9 cellular contexts compared by ENCODE assay signal in the genomic region with DNA sequence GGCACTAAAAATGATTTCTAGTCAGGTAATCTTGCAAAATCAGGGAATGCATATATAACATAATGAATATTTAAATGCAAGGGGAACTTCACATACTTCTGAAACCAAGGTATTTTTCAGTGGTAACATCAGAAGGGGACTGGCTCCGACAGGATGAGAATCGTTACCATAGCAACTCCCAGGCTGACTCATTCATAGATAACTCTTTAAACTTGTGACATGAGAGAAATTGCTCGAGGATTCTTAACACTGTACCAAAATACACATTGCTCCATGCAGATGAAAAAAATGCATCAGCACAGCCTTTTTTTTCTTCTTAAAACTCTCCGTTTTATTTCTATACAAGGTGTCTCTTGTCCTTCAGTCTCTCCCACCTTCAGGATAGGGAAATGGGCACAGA.
DNase-seq lines count a peak whose midpoint lies in the region; ATAC-seq and TF ChIP-seq lines count a peak whose summit lies in the region.
"Had no signal": no experiment of that assay in that cellular context is flagged by ENCODE, and none has a peak within 500 bp of the region (broad histone marks: within the 10 kb centered on the region; RNA-seq: fewer than 3 reads in every experiment).

No MANE protein-coding gene starts in this region.

- no peaks in the 10 kb centered on the region for H3K9me3 ChIP-seq in breast epithelium
- no peaks in the 10 kb centered on the region for H3K9me3 ChIP-seq in body of pancreas
- H3K9me3 ChIP-seq: Caco-2 had no signal

- intact Hi-C loops in MCF 10A (cut with micrococcal nuclease) (no loop called here), breast epithelium (cut with DNase I; ENCODE audit: low total_unique reads) (no loop called here), posterior vena cava (cut with DNase I) (loop anchor here in 1 of 2 donors (5.0 kb wide), 1 partner anchor 818 kb away; no protein-coding TSS in a partner anchor), body of pancreas (cut with DNase I) (no loop called here)

- H3K27ac ChIP-seq in breast epithelium (no peak overlapping the region), body of pancreas (no peak overlapping the region)

- no peaks in the 10 kb centered on the region for H3K27me3 ChIP-seq in breast epithelium
- no peaks in the 10 kb centered on the region for H3K27me3 ChIP-seq in body of pancreas

- DNase-seq in MCF 10A (ENCODE audit: unreplicated experiment) (peak; percentile 25), breast epithelium (ENCODE audit: low spot score in 2 of 2) (no peak), stromal cell of bone marrow (ENCODE audit: low read depth) (peak; percentile 55), posterior vena cava (ENCODE audit: low spot score) (no peak), body of pancreas (no peak), DMS79 (lab: John Stamatoyannopoulos, UW) (no peak)

- peaks cover 89% of the 10 kb centered on the region for H3K27me3 Mint-ChIP-seq in MCF 10A (ENCODE audit: insufficient read depth, unreplicated experiment)
- peaks cover 30% of the 10 kb centered on the region for H3K27me3 Mint-ChIP-seq in activated T-helper 17 cell treated with anti-CD3 and anti-CD28 coated beads, Interleukin-2, amount 50 U/mL, for 72 hours

- TF ChIP-seq POLR2A in breast epithelium (IDR thresholded peaks at IDR 0.05) = no peak
- no peak for TF ChIP-seq POLR2A in body of pancreas (IDR thresholded peaks at IDR 0.05)

- ATAC-seq in HG03039 (IDR thresholded peaks at IDR 0.05; ENCODE audit: unreplicated experiment) (peak; percentile 99), body of pancreas (no peak)
- ATAC-seq in activated T-helper 17 cell treated with anti-CD3 and anti-CD28 coated beads, Interleukin-2, amount 50 U/mL, for 72 hours (replicated peaks) = peak; percentile 52

- H3K4me3 Mint-ChIP-seq in MCF 10A (ENCODE audit: unreplicated experiment) = no peak overlapping the region
- no peak overlapping the region for H3K4me3 Mint-ChIP-seq in activated T-helper 17 cell treated with anti-CD3 and anti-CD28 coated beads, Interleukin-2, amount 50 U/mL, for 72 hours

- TF ChIP-seq CTCF in MCF 10A (IDR thresholded peaks at IDR 0.05; ENCODE audit: unreplicated experiment) = no peak
- TF ChIP-seq CTCF in breast epithelium (IDR thresholded peaks at IDR 0.05) = no peak
- no peak for TF ChIP-seq CTCF in body of pancreas (IDR thresholded peaks at IDR 0.05)

- CTCF ChIA-PET in MCF 10A (lab: Yijun Ruan, JAX) = interaction anchor here (3.1 kb wide), 1 partner anchor 23 kb away, joined by 14 read pairs; no protein-coding TSS in a partner anchor

- H3K27ac Mint-ChIP-seq in MCF 10A (ENCODE audit: low read depth, unreplicated experiment) = no peak overlapping the region
- no peak overlapping the region for H3K27ac Mint-ChIP-seq in activated T-helper 17 cell treated with anti-CD3 and anti-CD28 coated beads, Interleukin-2, amount 50 U/mL, for 72 hours

- H3K4me3 ChIP-seq in breast epithelium = no peak overlapping the region
- no peak overlapping the region for H3K4me3 ChIP-seq in body of pancreas

- no peaks in the 10 kb centered on the region for H3K36me3 ChIP-seq in breast epithelium
- no peaks in the 10 kb centered on the region for H3K36me3 ChIP-seq in body of pancreas (replicated peaks in 1 of 2; ENCODE audit: insufficient read depth in 1 of 2, low read depth in 2 of 2)

- no peaks in the 10 kb centered on the region for H3K36me3 Mint-ChIP-seq in MCF 10A (ENCODE audit: insufficient read depth, unreplicated experiment)
- H3K36me3 Mint-ChIP-seq in activated T-helper 17 cell treated with anti-CD3 and anti-CD28 coated beads, Interleukin-2, amount 50 U/mL, for 72 hours (ENCODE audit: low read depth) = no peaks in the 10 kb centered on the region

- H3K4me1 ChIP-seq in breast epithelium (no peaks in the 10 kb centered on the region), body of pancreas (no peaks in the 10 kb centered on the region)
- H3K4me1 ChIP-seq: Caco-2 had no signal

- H3K4me1 Mint-ChIP-seq in MCF 10A (ENCODE audit: insufficient read depth, unreplicated experiment) = no peaks in the 10 kb centered on the region
- H3K4me1 Mint-ChIP-seq in activated T-helper 17 cell treated with anti-CD3 and anti-CD28 coated beads, Interleukin-2, amount 50 U/mL, for 72 hours = no peaks in the 10 kb centered on the region

- H3K9me3 Mint-ChIP-seq in MCF 10A (ENCODE audit: unreplicated experiment) = no peaks in the 10 kb centered on the region
- H3K9me3 Mint-ChIP-seq in activated T-helper 17 cell treated with anti-CD3 and anti-CD28 coated beads, Interleukin-2, amount 50 U/mL, for 72 hours = no peaks in the 10 kb centered on the region

- POLR2A ChIA-PET in MCF 10A (lab: Yijun Ruan, JAX) = no interaction called here

- BruUV-seq in MCF 10A (replicated peaks; lab: Mats Ljungman, UMichigan) = no TSS peak

- WGBS in body of pancreas, 2 donors = 20 to 23% methylated on average over 4 of the region's 4 CpGs

Comparison
In these comparisons a context has a peak if more than half of its experiments do, and no peak if none do; other contexts are left out.
1. DNase-seq: peak in MCF 10A (single experiment) and stromal cell of bone marrow (single experiment); none in breast epithelium (0 of 2), posterior vena cava (single experiment), body of pancreas (0 of 4) and DMS79 (single experiment).